ENCODE assay signal across 19 cellular contexts in the genomic region with DNA sequence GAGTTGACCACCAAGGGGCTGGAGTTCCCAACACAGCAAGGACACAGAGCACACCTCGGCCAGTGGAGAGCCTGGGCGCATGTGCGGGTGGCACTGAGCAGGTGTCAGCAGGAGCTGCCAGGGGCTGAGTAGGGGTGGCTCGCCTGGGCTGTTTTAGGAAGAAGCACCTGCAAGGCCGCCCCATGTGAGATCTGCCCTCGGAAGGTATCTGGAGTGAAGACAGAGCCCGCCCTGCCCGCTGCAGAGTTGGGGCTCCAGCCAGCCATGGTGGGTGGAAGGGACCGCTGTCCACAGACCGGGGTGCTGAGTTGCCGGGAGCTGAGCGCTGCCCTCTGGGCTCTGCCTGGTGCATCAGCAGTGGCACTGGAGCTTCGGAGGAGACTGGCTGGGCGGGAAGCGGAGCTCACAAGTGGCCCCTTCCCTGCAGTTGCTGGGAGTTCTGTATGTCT. TPM values are rescaled to one million over a fixed set of nuclear protein-coding genes. Genes with fewer than 3 reads are reported as not detected.
DNase-seq lines count a peak whose midpoint lies in the region; ATAC-seq and TF ChIP-seq lines count a peak whose summit lies in the region.
"Had no signal": no experiment of that assay in that cellular context is flagged by ENCODE, and none has a peak within 500 bp of the region (broad histone marks: within the 10 kb centered on the region; RNA-seq: fewer than 3 reads in every experiment).

No MANE protein-coding gene starts in this region.

- TF ChIP-seq CTCF in NB4 (IDR thresholded peaks at IDR 0.05; ENCODE audit: low read depth, low read length), result no peak
- TF ChIP-seq CTCF in endodermal cell (conservative IDR thresholded peaks at IDR 0.05), result peak; percentile 26
- peak; percentile 23 for TF ChIP-seq CTCF in retinal pigment epithelial cell (conservative IDR thresholded peaks at IDR 0.05; ENCODE audit: low read depth, low read length)
- no peak for TF ChIP-seq CTCF in coronary artery (IDR thresholded peaks at IDR 0.05)

- POLR2A ChIA-PET in activated naive CD8-positive, alpha-beta T cell treated with anti-CD3 and anti-CD28 coated beads, Interleukin-2, amount 10 ng/mL, durations not matched to agents 7 days and 5 days (lab: Charles Lee), result no interaction called here

- H3K27ac ChIP-seq in endodermal cell (ENCODE audit: low read depth, low read length) (no peak overlapping the region), coronary artery (no peak overlapping the region)
- H3K27ac ChIP-seq: heart right ventricle, lower lobe of right lung, PC-9 had no signal

- H3K27me3 Mint-ChIP-seq in activated naive CD8-positive, alpha-beta T cell treated with anti-CD3 and anti-CD28 coated beads, Interleukin-2, amount 10 ng/mL, durations not matched to agents 7 days and 5 days, result no peaks in the 10 kb centered on the region
- no peaks in the 10 kb centered on the region for H3K27me3 Mint-ChIP-seq in activated naive CD8-positive, alpha-beta T cell treated with anti-CD3 and anti-CD28 coated beads, Interleukin-2, amount 50 U/mL, for 24 hours
- peaks cover 6% of the 10 kb centered on the region for H3K27me3 Mint-ChIP-seq in endodermal cell (ENCODE audit: insufficient read depth)
- H3K27me3 Mint-ChIP-seq: activated CD4-positive, alpha-beta T cell treated with anti-CD3 and anti-CD28 coated beads, Interleukin-2, amount 10 ng/mL, durations not matched to agents 7 days and 5 days had no signal

- H3K4me3 ChIP-seq in NB4 (ENCODE audit: low read depth, low read length) (no peak overlapping the region), endodermal cell (ENCODE audit: low read length) (no peak overlapping the region), retinal pigment epithelial cell (ENCODE audit: low read length) (no peak overlapping the region), coronary artery (no peak overlapping the region)
- H3K4me3 ChIP-seq: HAP-1, heart right ventricle, lower lobe of right lung, PC-9 had no signal

- H3K36me3 ChIP-seq in endodermal cell (ENCODE audit: control insufficient read depth, insufficient read depth, low read length), result no peaks in the 10 kb centered on the region
- H3K36me3 ChIP-seq: HAP-1 had no signal

- peak; percentile 32 for DNase-seq in activated naive CD8-positive, alpha-beta T cell treated with anti-CD3 and anti-CD28 coated beads, Interleukin-2, amount 10 ng/mL, durations not matched to agents 7 days and 5 days
- DNase-seq in activated naive CD8-positive, alpha-beta T cell treated with anti-CD3 and anti-CD28 coated beads, Interleukin-2, amount 50 U/mL, for 24 hours, result no peak
- DNase-seq in NB4 (ENCODE audit: low read depth) (peak; percentile 44), endodermal cell (peak; percentile 91), retinal pigment epithelial cell (ENCODE audit: low read depth) (no peak), coronary artery (ENCODE audit: low spot score) (no peak), NCI-H2029 (lab: John Stamatoyannopoulos, UW) (no peak), DMS153 treated with DMSO at 0.1 percent for 48 hours (lab: John Stamatoyannopoulos, UW; ENCODE audit: unreplicated experiment) (no peak)
- DNase-seq: activated CD4-positive, alpha-beta T cell treated with anti-CD3 and anti-CD28 coated beads, Interleukin-2, amount 10 ng/mL, durations not matched to agents 7 days and 5 days; heart right ventricle; lower lobe of right lung; NCI-H1048; NCI-H345; nucleus accumbens; T-helper 2 cell had no signal

- H3K4me1 ChIP-seq in endodermal cell (ENCODE audit: control insufficient read depth, insufficient read depth, low read length), result no peaks in the 10 kb centered on the region
- H3K4me1 ChIP-seq: HAP-1, lower lobe of right lung had no signal

- H3K27me3 ChIP-seq in endodermal cell (ENCODE audit: control insufficient read depth, insufficient read depth, low read length, poor library complexity, severe bottlenecking), result no peaks in the 10 kb centered on the region

- no peaks in the 10 kb centered on the region for H3K36me3 Mint-ChIP-seq in activated naive CD8-positive, alpha-beta T cell treated with anti-CD3 and anti-CD28 coated beads, Interleukin-2, amount 10 ng/mL, durations not matched to agents 7 days and 5 days
- H3K36me3 Mint-ChIP-seq in activated naive CD8-positive, alpha-beta T cell treated with anti-CD3 and anti-CD28 coated beads, Interleukin-2, amount 50 U/mL, for 24 hours (ENCODE audit: low read depth), result no peaks in the 10 kb centered on the region
- H3K36me3 Mint-ChIP-seq in endodermal cell (ENCODE audit: low read depth), result no peaks in the 10 kb centered on the region
- H3K36me3 Mint-ChIP-seq: brain had no signal

- H3K4me3 Mint-ChIP-seq in activated naive CD8-positive, alpha-beta T cell treated with anti-CD3 and anti-CD28 coated beads, Interleukin-2, amount 10 ng/mL, durations not matched to agents 7 days and 5 days, result no peak overlapping the region
- H3K4me3 Mint-ChIP-seq in activated naive CD8-positive, alpha-beta T cell treated with anti-CD3 and anti-CD28 coated beads, Interleukin-2, amount 50 U/mL, for 24 hours, result no peak overlapping the region
- H3K4me3 Mint-ChIP-seq in endodermal cell, result no peak overlapping the region
- H3K4me3 Mint-ChIP-seq: activated CD4-positive, alpha-beta T cell treated with anti-CD3 and anti-CD28 coated beads, Interleukin-2, amount 10 ng/mL, durations not matched to agents 7 days and 5 days; brain had no signal

- H3K9me3 ChIP-seq in endodermal cell (ENCODE audit: control insufficient read depth, low read length), result no peaks in the 10 kb centered on the region
- H3K9me3 ChIP-seq: HAP-1, heart right ventricle, lower lobe of right lung had no signal

- no peak for TF ChIP-seq POLR2A in NB4 (IDR thresholded peaks at IDR 0.05; ENCODE audit: extremely low read depth, insufficient read length)

- H3K9me3 Mint-ChIP-seq in activated naive CD8-positive, alpha-beta T cell treated with anti-CD3 and anti-CD28 coated beads, Interleukin-2, amount 10 ng/mL, durations not matched to agents 7 days and 5 days, result no peaks in the 10 kb centered on the region
- H3K9me3 Mint-ChIP-seq in activated naive CD8-positive, alpha-beta T cell treated with anti-CD3 and anti-CD28 coated beads, Interleukin-2, amount 50 U/mL, for 24 hours, result no peaks in the 10 kb centered on the region
- no peaks in the 10 kb centered on the region for H3K9me3 Mint-ChIP-seq in endodermal cell
- H3K9me3 Mint-ChIP-seq: activated CD4-positive, alpha-beta T cell treated with anti-CD3 and anti-CD28 coated beads, Interleukin-2, amount 10 ng/mL, durations not matched to agents 7 days and 5 days; activated T-helper 2 cell treated with anti-CD3 and anti-CD28 coated beads, Interferon-gamma antibody, Interleukin-2, Interleukin-4, amounts not matched to agents 10 μg/mL and 5 μg/mL and 100 μg/mL, durations not matched to agents 14 hours and 24 hours and 36 hours; brain had no signal

- ATAC-seq in activated naive CD8-positive, alpha-beta T cell treated with anti-CD3 and anti-CD28 coated beads, Interleukin-2, amount 10 ng/mL, durations not matched to agents 7 days and 5 days (ENCODE audit: low read depth), result no peak
- ATAC-seq in activated naive CD8-positive, alpha-beta T cell treated with anti-CD3 and anti-CD28 coated beads, Interleukin-2, amount 50 U/mL, for 24 hours, result no peak
- ATAC-seq: heart right ventricle, lower lobe of right lung had no signal

- no peak overlapping the region for H3K9ac ChIP-seq in endodermal cell (ENCODE audit: extremely low read depth, low read length, poor library complexity, severe bottlenecking)

- peaks cover 4% of the 10 kb centered on the region for H3K4me1 Mint-ChIP-seq in activated naive CD8-positive, alpha-beta T cell treated with anti-CD3 and anti-CD28 coated beads, Interleukin-2, amount 10 ng/mL, durations not matched to agents 7 days and 5 days
- no peaks in the 10 kb centered on the region for H3K4me1 Mint-ChIP-seq in activated naive CD8-positive, alpha-beta T cell treated with anti-CD3 and anti-CD28 coated beads, Interleukin-2, amount 50 U/mL, for 24 hours
- H3K4me1 Mint-ChIP-seq in endodermal cell, result no peaks in the 10 kb centered on the region
- H3K4me1 Mint-ChIP-seq: brain had no signal

- WGBS in endodermal cell (ENCODE audit: insufficient coverage in 1 of 2, insufficient read length in 1 of 2), 2 experiments, result 72 to 74% methylated on average over 15 of the region's 15 CpGs

- no peak overlapping the region for H3K27ac Mint-ChIP-seq in activated naive CD8-positive, alpha-beta T cell treated with anti-CD3 and anti-CD28 coated beads, Interleukin-2, amount 10 ng/mL, durations not matched to agents 7 days and 5 days
- no peak overlapping the region for H3K27ac Mint-ChIP-seq in activated naive CD8-positive, alpha-beta T cell treated with anti-CD3 and anti-CD28 coated beads, Interleukin-2, amount 50 U/mL, for 24 hours
- no peak overlapping the region for H3K27ac Mint-ChIP-seq in endodermal cell
- H3K27ac Mint-ChIP-seq: activated CD4-positive, alpha-beta T cell treated with anti-CD3 and anti-CD28 coated beads, Interleukin-2, amount 10 ng/mL, durations not matched to agents 7 days and 5 days; activated T-helper 2 cell treated with anti-CD3 and anti-CD28 coated beads, Interferon-gamma antibody, Interleukin-2, Interleukin-4, amounts not matched to agents 10 μg/mL and 5 μg/mL and 100 μg/mL, durations not matched to agents 14 hours and 24 hours and 36 hours; brain had no signal

RNA-seq across cellular contexts. Expression of a gene that starts 35.2 kb away (rescaled TPM):
- 10 to 100 TPM; 88.1 to 88.9 TPM for total RNA-seq in activated naive CD8-positive, alpha-beta T cell treated with anti-CD3 and anti-CD28 coated beads, Interleukin-2, amount 10 ng/mL, durations not matched to agents 7 days and 5 days
- total RNA-seq in endodermal cell, result 10 to 100 TPM; 33.2 to 42.5 TPM
- polyA plus RNA-seq in endodermal cell (2013, experiment 1 of 2), result 37.9 TPM
- polyA plus RNA-seq in endodermal cell (2013, experiment 2 of 2), result 36.3 TPM

Comparison
In these comparisons a context has a peak if more than half of its experiments do, and no peak if none do; other contexts are left out.
1. DNase-seq: peak in activated naive CD8-positive, alpha-beta T cell treated with anti-CD3 and anti-CD28 coated beads, Interleukin-2, amount 10 ng/mL, durations not matched to agents 7 days and 5 days (single experiment), NB4 (single experiment) and endodermal cell (single experiment); none in activated naive CD8-positive, alpha-beta T cell treated with anti-CD3 and anti-CD28 coated beads, Interleukin-2, amount 50 U/mL, for 24 hours (single experiment), retinal pigment epithelial cell (single experiment), coronary artery (single experiment), NCI-H2029 (single experiment) and DMS153 treated with DMSO at 0.1 percent for 48 hours (single experiment).
2. CTCF ChIP-seq: peak in endodermal cell (single experiment) and retinal pigment epithelial cell (single experiment); none in NB4 (single experiment) and coronary artery (single experiment).